In the genomic region with DNA sequence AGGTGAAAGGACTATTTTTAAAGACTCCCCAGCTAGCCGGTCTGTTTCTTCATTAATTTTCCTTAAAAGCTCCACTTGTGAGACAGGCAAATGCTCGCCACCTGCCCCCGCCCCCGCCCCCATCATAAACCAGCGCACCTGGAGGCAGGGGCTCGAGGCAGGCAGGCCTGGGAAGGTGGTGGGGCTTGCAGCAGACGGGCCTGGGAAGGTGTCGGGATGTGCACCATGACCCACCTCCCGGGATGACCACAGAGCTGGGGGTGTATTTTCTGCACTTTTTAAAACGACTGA, we compare ENCODE assay signal across 17 cellular contexts.
"Had no signal": no experiment of that assay in that cellular context is flagged by ENCODE, and none has a peak within 500 bp of the region (broad histone marks: within the 10 kb centered on the region; RNA-seq: fewer than 3 reads in every experiment).

No MANE protein-coding gene starts in this region.

- H3K27ac ChIP-seq: gastrocnemius medialis, heart left ventricle, neural progenitor cell, ovary, thyroid gland had no signal

- H3K27me3 ChIP-seq: neural progenitor cell, ovary, thyroid gland had no signal

- H3K27ac Mint-ChIP-seq: activated CD8-positive, alpha-beta T cell treated with anti-CD3 and anti-CD28 coated beads, Interleukin-2, amount 10 ng/mL, durations not matched to agents 7 days and 5 days had no signal

- H3K4me3 Mint-ChIP-seq: activated CD8-positive, alpha-beta T cell treated with anti-CD3 and anti-CD28 coated beads, Interleukin-2, amount 10 ng/mL, durations not matched to agents 7 days and 5 days; activated T-cell treated with anti-CD3 and anti-CD28 coated beads, Interleukin-2, amount 50 U/mL, for 4 hours; neural progenitor cell had no signal

- H3K9ac ChIP-seq: neural progenitor cell had no signal

- H3K36me3 ChIP-seq: gastrocnemius medialis, heart left ventricle, neural progenitor cell, ovary, thyroid gland had no signal

- ATAC-seq: activated CD8-positive, alpha-beta T cell treated with anti-CD3 and anti-CD28 coated beads, Interleukin-2, amount 10 ng/mL, durations not matched to agents 7 days and 5 days; activated T-cell treated with anti-CD3 and anti-CD28 coated beads, Interleukin-2, amount 50 U/mL, for 4 hours; gastrocnemius medialis; heart left ventricle had no signal

- H3K9me3 Mint-ChIP-seq: activated T-cell treated with anti-CD3 and anti-CD28 coated beads, Interleukin-2, amount 50 U/mL, for 4 hours had no signal

- H3K4me3 ChIP-seq: gastrocnemius medialis, heart left ventricle, lung, neural progenitor cell, ovary, thyroid gland had no signal

- H3K4me2 ChIP-seq: neural progenitor cell had no signal

- H3K4me1 ChIP-seq: gastrocnemius medialis had no signal

- DNase-seq: activated CD4-positive, alpha-beta T cell treated with anti-CD3 and anti-CD28 coated beads for 48 hours; activated CD4-positive, CD25-positive, alpha-beta regulatory T cell; activated CD8-positive, alpha-beta T cell treated with anti-CD3 and anti-CD28 coated beads, Interleukin-2, amount 10 ng/mL, durations not matched to agents 7 days and 5 days; activated T-cell treated with anti-CD3 and anti-CD28 coated beads, Interleukin-2, amount 50 U/mL, for 4 hours; effector CD4-positive, alpha-beta T cell; gastrocnemius medialis; stimulated activated CD4-positive, alpha-beta T cell treated with anti-CD3 and anti-CD28 coated beads, Interleukin-12 subunit alpha, Interleukin-12 subunit beta, amount 100 ng/mL, for 4 hours; stimulated activated CD4-positive, alpha-beta T cell treated with anti-CD3 and anti-CD28 coated beads, Interleukin-1b, Interleukin-23, amount 100 ng/mL, for 48 hours; stimulated activated CD8-positive, alpha-beta memory T cell treated with anti-CD3 and anti-CD28 coated beads, Interleukin-4, amount 100 ng/mL, for 48 hours; stimulated activated naive CD4-positive, alpha-beta T cell treated with Interleukin-2 at 50 U/mL for 16 hours; T-helper 1 cell; T-helper 9 cell had no signal

- H2AFZ ChIP-seq: neural progenitor cell had no signal

- H3K36me3 Mint-ChIP-seq: neural progenitor cell had no signal

- H3K9me3 ChIP-seq: gastrocnemius medialis, ovary, thyroid gland had no signal
